ENCODE assay signal across 19 cellular contexts in the genomic region with DNA sequence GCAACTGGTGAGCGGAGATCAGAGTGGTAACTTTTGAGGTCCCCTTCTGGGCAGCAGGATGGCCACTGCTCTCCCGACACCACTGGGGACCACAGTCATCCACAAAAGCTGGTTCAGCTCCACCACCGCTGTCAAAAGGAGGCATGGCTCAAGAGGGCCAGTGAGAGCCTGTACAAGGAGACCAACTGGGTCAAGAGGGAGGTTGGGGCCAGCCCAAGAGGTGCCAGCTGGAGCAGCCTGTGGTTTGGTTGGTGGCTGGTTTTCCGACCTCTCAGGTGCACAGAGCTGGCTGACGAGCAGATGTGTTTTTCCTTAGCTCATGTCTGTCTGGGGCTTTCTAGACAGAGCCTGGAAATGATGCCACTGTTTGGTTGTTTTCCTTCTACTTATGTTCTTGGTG.
"Had no signal": no experiment of that assay in that cellular context is flagged by ENCODE, and none has a peak within 500 bp of the region (broad histone marks: within the 10 kb centered on the region; RNA-seq: fewer than 3 reads in every experiment).

No MANE protein-coding gene starts in this region.

- H3K27ac ChIP-seq: RWPE1 had no signal

- DNase-seq: KBM-7, MV-4-11, NCI-H1048, NCI-H1105, NCI-H1417, NCI-H146, NCI-H1694 treated with DMSO at 0.1 percent for 48 hours, NCI-H1930, NCI-H2081, NCI-H2107, NCI-H2227 treated with DMSO at 0.1 percent for 48 hours, NCI-H524, NCI-H526 treated with DMSO at 0.1 percent for 48 hours, NCI-H748 treated with DMSO at 0.1 percent for 48 hours, PC-3, SHP77 had no signal

- ATAC-seq: Panc1, PC-3, SK-N-SH treated with all-trans-retinoic acid at 6 μM for 48 hours had no signal
